10 cellular contexts compared by ENCODE assay signal in the genomic region with DNA sequence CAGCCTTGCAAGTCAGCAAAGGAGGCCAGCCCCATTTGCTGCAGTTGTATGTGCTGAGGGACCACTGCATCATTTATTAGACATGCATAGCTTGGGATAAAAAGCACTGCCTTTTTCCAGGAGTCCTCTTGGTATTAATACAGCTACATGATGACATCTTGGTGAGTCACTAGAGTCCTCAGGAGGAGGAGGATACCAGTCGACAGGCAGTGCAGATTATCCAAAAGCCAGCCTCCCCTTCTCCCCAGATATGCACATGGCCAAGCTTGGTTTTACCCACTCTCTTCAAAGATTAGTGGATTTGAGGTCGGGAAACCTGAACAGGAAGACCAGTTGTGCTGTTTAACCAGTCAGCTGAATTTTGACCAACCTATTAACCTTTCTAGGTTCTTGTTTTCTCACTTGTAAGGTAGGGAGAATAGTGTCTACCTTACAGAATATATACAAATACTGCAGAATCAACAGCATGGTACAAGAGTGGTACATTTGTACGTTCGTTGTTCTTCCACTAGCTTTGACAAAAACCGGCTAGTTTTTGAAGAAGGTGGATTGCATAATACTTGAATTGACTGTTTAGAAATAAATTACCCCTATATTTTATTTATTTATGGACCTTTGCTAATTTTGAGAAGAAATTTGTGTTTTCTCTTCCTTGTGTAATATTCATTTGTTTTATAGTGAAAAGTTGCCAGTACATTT. TPM values are rescaled to one million over a fixed set of nuclear protein-coding genes. Genes with fewer than 3 reads are reported as not detected.
DNase-seq lines count a peak whose midpoint lies in the region; TF ChIP-seq lines count a peak whose summit lies in the region.
"Had no signal": no experiment of that assay in that cellular context is flagged by ENCODE, and none has a peak within 500 bp of the region (broad histone marks: within the 10 kb centered on the region; RNA-seq: fewer than 3 reads in every experiment).

No MANE protein-coding gene starts in this region.

- no peak overlapping the region for H3K4me3 ChIP-seq in fibroblast of mammary gland (ENCODE audit: control insufficient read depth, low read depth, low read length)
- H3K4me3 ChIP-seq in PC-9: no peak overlapping the region
- no peak overlapping the region for H3K4me3 ChIP-seq in esophagus squamous epithelium

- H4K20me1 ChIP-seq in PC-9 (ENCODE audit: insufficient read depth): peaks cover 14% of the 10 kb centered on the region

- peaks cover 60% of the 10 kb centered on the region for H3K36me3 Mint-ChIP-seq in activated naive CD4-positive, alpha-beta T cell treated with anti-CD3 and anti-CD28 coated beads, Interleukin-2, amount 10 ng/mL, durations not matched to agents 7 days and 5 days

- no peak overlapping the region for H3K27ac ChIP-seq in RWPE1
- H3K27ac ChIP-seq in PC-9: no peak overlapping the region
- H3K27ac ChIP-seq in esophagus squamous epithelium: no peak overlapping the region

- BruUV-seq in PC-9 (replicated peaks; lab: Mats Ljungman, UMichigan): no TSS peak

- H3F3A ChIP-seq in PC-9 (ENCODE audit: insufficient read depth, low read depth): peaks cover 16% of the 10 kb centered on the region; the same call in 1 of the 2 replicates

- no peaks in the 10 kb centered on the region for H3K9me2 ChIP-seq in PC-9 (ENCODE audit: insufficient read depth)

- no peak for TF ChIP-seq CTCF in RWPE1 (conservative IDR thresholded peaks at IDR 0.05; ENCODE audit: low read depth)
- TF ChIP-seq CTCF in fibroblast of mammary gland (conservative IDR thresholded peaks at IDR 0.05; ENCODE audit: control insufficient read depth, insufficient read depth, low read depth, low read length): no peak
- no peak for TF ChIP-seq CTCF in PC-9 (conservative IDR thresholded peaks at IDR 0.05)
- no peak for TF ChIP-seq CTCF in esophagus squamous epithelium (IDR thresholded peaks at IDR 0.05)

- H3K4me1 Mint-ChIP-seq in activated naive CD4-positive, alpha-beta T cell treated with anti-CD3 and anti-CD28 coated beads, Interleukin-2, amount 10 ng/mL, durations not matched to agents 7 days and 5 days: peaks cover 23% of the 10 kb centered on the region

- H3K27me3 ChIP-seq in PC-9 (ENCODE audit: insufficient read depth, low read depth) (no peaks in the 10 kb centered on the region), esophagus squamous epithelium (no peaks in the 10 kb centered on the region)

- intact Hi-C loops in PC-9 (cut with micrococcal nuclease; ENCODE audit: unreplicated experiment): no loop called here
- intact Hi-C loops in esophagus squamous epithelium (cut with DNase I): no loop called here

- POLR2A ChIA-PET in RWPE1 (lab: Yijun Ruan, JAX; ENCODE audit: low non-redundant PET) (interaction anchor here (0.6 to 0.7 kb wide), 3 partner anchors 37 to 188 kb away, joined by 3 to 5 read pairs (median 3); no protein-coding TSS in a partner anchor), PC-9 (lab: Charles Lee; ENCODE audit: unreplicated experiment) (interaction anchor here (0.7 kb wide), 1 partner anchor 767 kb away, joined by 3 read pairs; no protein-coding TSS in a partner anchor)

- H3K27me3 Mint-ChIP-seq in activated naive CD4-positive, alpha-beta T cell treated with anti-CD3 and anti-CD28 coated beads, Interleukin-2, amount 10 ng/mL, durations not matched to agents 7 days and 5 days: no peaks in the 10 kb centered on the region

- H3K36me3 ChIP-seq in PC-9 (ENCODE audit: low read depth): peaks cover 16% of the 10 kb centered on the region
- H3K36me3 ChIP-seq in esophagus squamous epithelium: peaks cover 0 to 69% (median 0%) of the 10 kb centered on the region in 3 donors

- H3K4me3 Mint-ChIP-seq in activated naive CD4-positive, alpha-beta T cell treated with anti-CD3 and anti-CD28 coated beads, Interleukin-2, amount 10 ng/mL, durations not matched to agents 7 days and 5 days: no peak overlapping the region

- 64 to 66% methylated on average over 4 to 5 of the region's 5 CpGs for WGBS in esophagus squamous epithelium, 2 donors

- TF ChIP-seq POLR2A in esophagus squamous epithelium (IDR thresholded peaks at IDR 0.05): no peak

- H3K4me2 ChIP-seq in PC-9: no peak overlapping the region

- DNase-seq in activated naive CD4-positive, alpha-beta T cell treated with anti-CD3 and anti-CD28 coated beads, Interleukin-2, amount 10 ng/mL, durations not matched to agents 7 days and 5 days: no peak
- DNase-seq in activated naive CD4-positive, alpha-beta T cell treated with anti-CD3 and anti-CD28 coated beads, Interleukin-2, amount 50 U/mL, for 16 hours: no peak
- DNase-seq in RWPE1 (ENCODE audit: low spot score) (peak; percentile 91), fibroblast of mammary gland (ENCODE audit: low read depth) (peak; percentile 81), stromal cell of bone marrow (ENCODE audit: low read depth) (peak; percentile 47), PC-9 (no peak), esophagus squamous epithelium (lab: John Stamatoyannopoulos, UW) (no peak)
- no peak for DNase-seq in activated CD8-positive, alpha-beta memory T cell treated with anti-CD3 and anti-CD28 coated beads, Interleukin-2, amount 50 U/mL, for 4 hours
- DNase-seq: amygdala, NCI-H526 treated with DMSO at 0.1 percent for 48 hours had no signal

- peaks cover 45% of the 10 kb centered on the region for H3K79me2 ChIP-seq in PC-9 (ENCODE audit: low read depth)

- H3K27ac Mint-ChIP-seq in activated naive CD4-positive, alpha-beta T cell treated with anti-CD3 and anti-CD28 coated beads, Interleukin-2, amount 10 ng/mL, durations not matched to agents 7 days and 5 days: peak overlapping the region; percentile 33

- H3K4me1 ChIP-seq in PC-9 (replicated peaks; ENCODE audit: insufficient read depth): no peaks in the 10 kb centered on the region
- H3K4me1 ChIP-seq in esophagus squamous epithelium: peaks cover 0 to 18% (median 0%) of the 10 kb centered on the region in 3 donors

- H2AFZ ChIP-seq in PC-9: no peak overlapping the region

- H3K9me3 ChIP-seq in PC-9 (ENCODE audit: insufficient read depth, low read depth) (no peaks in the 10 kb centered on the region), esophagus squamous epithelium (no peaks in the 10 kb centered on the region)

- no peaks in the 10 kb centered on the region for H3K9me3 Mint-ChIP-seq in activated naive CD4-positive, alpha-beta T cell treated with anti-CD3 and anti-CD28 coated beads, Interleukin-2, amount 10 ng/mL, durations not matched to agents 7 days and 5 days

- CTCF ChIA-PET in activated naive CD4-positive, alpha-beta T cell treated with anti-CD3 and anti-CD28 coated beads, Interleukin-2, amount 10 ng/mL, durations not matched to agents 7 days and 5 days (lab: Charles Lee): no interaction called here
- CTCF ChIA-PET in RWPE1 (lab: Yijun Ruan, JAX): interaction anchor here (0.6 to 1.1 kb wide), 4 partner anchors 9 to 801 kb away, joined by 3 to 4 read pairs (median 3); no protein-coding TSS in a partner anchor
- CTCF ChIA-PET in PC-9 (lab: Charles Lee): no interaction called here

RNA-seq across cellular contexts. Expression of a gene that starts 31.9 kb away (rescaled TPM):
- total RNA-seq in PC-9 (2021): 73.0 and 80.6 TPM in 2 replicates
- total RNA-seq in esophagus squamous epithelium: 10 to 100 TPM; 11.5 to 21.2 (median 16.6) TPM

Comparison
In these comparisons a context has a peak if more than half of its experiments do, and no peak if none do; other contexts are left out.
1. DNase-seq: peak in RWPE1 (single experiment), fibroblast of mammary gland (single experiment) and stromal cell of bone marrow (single experiment); none in activated naive CD4-positive, alpha-beta T cell treated with anti-CD3 and anti-CD28 coated beads, Interleukin-2, amount 10 ng/mL, durations not matched to agents 7 days and 5 days (single experiment), activated naive CD4-positive, alpha-beta T cell treated with anti-CD3 and anti-CD28 coated beads, Interleukin-2, amount 50 U/mL, for 16 hours (single experiment), PC-9 (0 of 2), esophagus squamous epithelium (single experiment) and activated CD8-positive, alpha-beta memory T cell treated with anti-CD3 and anti-CD28 coated beads, Interleukin-2, amount 50 U/mL, for 4 hours (single experiment).